In the genomic region with DNA sequence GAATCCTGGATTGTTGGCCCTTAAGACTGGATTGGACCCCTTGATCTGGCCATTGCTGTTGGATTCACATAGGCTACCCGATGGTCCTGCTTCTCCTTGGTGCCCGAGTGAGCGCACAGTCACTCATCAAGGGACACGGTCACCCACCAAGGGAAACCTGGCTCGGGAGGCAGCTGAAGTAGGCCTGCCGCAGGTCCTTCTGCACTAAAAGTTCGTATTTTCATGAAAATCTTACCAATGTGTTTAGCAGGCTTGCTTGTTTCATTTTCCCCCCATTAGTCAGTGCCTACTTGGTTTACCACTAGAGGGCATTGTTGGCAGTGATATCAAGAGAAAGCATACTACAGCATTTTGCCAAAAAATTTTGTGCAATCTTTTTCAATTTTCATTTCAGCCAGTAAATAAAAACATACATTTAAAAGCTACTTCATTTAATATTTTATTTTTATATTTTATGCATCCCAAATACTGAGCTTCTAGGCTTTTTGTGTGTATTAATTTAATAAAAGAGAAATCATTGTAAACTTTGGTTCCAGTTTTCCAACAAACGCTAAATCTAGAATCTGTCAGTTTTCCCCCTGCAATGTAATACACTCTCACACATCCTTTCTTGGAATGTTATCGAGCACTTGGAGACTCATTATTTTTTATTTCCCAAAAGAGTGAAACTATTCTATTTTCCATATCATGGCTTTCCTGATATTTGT, we compare ENCODE assay signal across 7 cellular contexts.
DNase-seq lines count a peak whose midpoint lies in the region; ATAC-seq lines count a peak whose summit lies in the region.

No MANE protein-coding gene starts in this region.

- H3K36me3 ChIP-seq in KOPT-K1 (ENCODE audit: insufficient read depth, low read length) (no peaks in the 10 kb centered on the region), subcutaneous abdominal adipose tissue (ENCODE audit: control insufficient read depth in 5 of 5, insufficient read depth in 5 of 5, low read length in 5 of 5) (no peaks in the 10 kb centered on the region)

- peak overlapping the region; percentile 56 for H3K27ac ChIP-seq in KOPT-K1 (ENCODE audit: low read depth, low read length, poor library complexity, severe bottlenecking)
- no peak overlapping the region for H3K27ac ChIP-seq in subcutaneous abdominal adipose tissue (ENCODE audit: low read depth, low read length)

- H3K4me3 ChIP-seq in subcutaneous abdominal adipose tissue (ENCODE audit: low read depth in 1 of 5, low read length in 5 of 5): peak overlapping the region in 4 of 5 donors; percentile 53 to 60 (median 57)

- peak; percentile 69 for DNase-seq in Daoy (ENCODE audit: low read depth)
- DNase-seq in SHP77 (lab: John Stamatoyannopoulos, UW): peak; percentile 21 to 49
- peak; percentile 50 for DNase-seq in cerebellum (ENCODE audit: low spot score)
- no peak for DNase-seq in left lobe of liver (ENCODE audit: low spot score)

- peak overlapping the region in 2 of 5 donors; percentile 61 to 62 for H3K9ac ChIP-seq in subcutaneous abdominal adipose tissue (ENCODE audit: low read length in 5 of 5)

- H3K27me3 ChIP-seq in subcutaneous abdominal adipose tissue (ENCODE audit: control insufficient read depth in 5 of 5, insufficient read depth in 4 of 5, low read length in 5 of 5): no peaks in the 10 kb centered on the region

- H3K4me1 ChIP-seq in subcutaneous abdominal adipose tissue (ENCODE audit: control insufficient read depth in 5 of 5, insufficient read depth in 5 of 5, low read length in 5 of 5): peaks cover 0 to 5% (median 2%) of the 10 kb centered on the region in 5 donors

- H3K9me3 ChIP-seq in KOPT-K1 (ENCODE audit: insufficient read depth, low read length, poor library complexity, severe bottlenecking) (no peaks in the 10 kb centered on the region), subcutaneous abdominal adipose tissue (ENCODE audit: control insufficient read depth in 5 of 5, low read length in 5 of 5) (no peaks in the 10 kb centered on the region)

- ATAC-seq in GM19455 (IDR thresholded peaks at IDR 0.05; ENCODE audit: unreplicated experiment) (peak; percentile 73), left lobe of liver (peak; percentile 97)
